14 cellular contexts compared by ENCODE assay signal in genomic region chr17:4490637-4491061, GRCh38. TPM values are rescaled to one million over a fixed set of nuclear protein-coding genes. Genes with fewer than 3 reads are reported as not detected.
"Had no signal": no experiment of that assay in that cellular context is flagged by ENCODE, and none has a peak within 500 bp of the region (broad histone marks: within the 10 kb centered on the region; RNA-seq: fewer than 3 reads in every experiment).

No MANE protein-coding gene starts in this region.

- H3K4me3 Mint-ChIP-seq: activated CD4-positive, alpha-beta memory T cell treated with anti-CD3 and anti-CD28 coated beads, Interleukin-2, amount 10 ng/mL, durations not matched to agents 7 days and 5 days; activated naive CD8-positive, alpha-beta T cell treated with anti-CD3 and anti-CD28 coated beads for 36 hours; natural killer cell had no signal

- H3K27ac Mint-ChIP-seq: activated CD4-positive, alpha-beta memory T cell treated with anti-CD3 and anti-CD28 coated beads, Interleukin-2, amount 10 ng/mL, durations not matched to agents 7 days and 5 days; activated naive CD8-positive, alpha-beta T cell treated with anti-CD3 and anti-CD28 coated beads for 36 hours; natural killer cell had no signal

- H3K4me1 ChIP-seq: gastrocnemius medialis had no signal

- H3K27me3 Mint-ChIP-seq: activated naive CD8-positive, alpha-beta T cell treated with anti-CD3 and anti-CD28 coated beads for 36 hours had no signal

- H3K27me3 ChIP-seq: gastrocnemius medialis, transverse colon had no signal

- DNase-seq: activated CD4-positive, alpha-beta memory T cell treated with anti-CD3 and anti-CD28 coated beads, Interleukin-2, amount 10 ng/mL, durations not matched to agents 7 days and 5 days; activated gamma-delta T cell treated with Interleukin-2 at 50 U/mL for 16 hours; activated naive CD8-positive, alpha-beta T cell treated with anti-CD3 and anti-CD28 coated beads for 36 hours; activated T-cell treated with anti-CD3 and anti-CD28 coated beads, Interleukin-2, amount 50 U/mL, for 48 hours; aorta; gastrocnemius medialis; natural killer cell; posterior cingulate gyrus; small intestine; stimulated activated naive CD4-positive, alpha-beta T cell; substantia nigra; SW 1271; transverse colon had no signal

- H3K36me3 ChIP-seq: gastrocnemius medialis, transverse colon had no signal

- H3K9me3 Mint-ChIP-seq: activated CD4-positive, alpha-beta memory T cell treated with anti-CD3 and anti-CD28 coated beads, Interleukin-2, amount 10 ng/mL, durations not matched to agents 7 days and 5 days; activated naive CD8-positive, alpha-beta T cell treated with anti-CD3 and anti-CD28 coated beads for 36 hours; natural killer cell had no signal

- ATAC-seq: gastrocnemius medialis, natural killer cell, right cardiac atrium had no signal

- H3K9me3 ChIP-seq: gastrocnemius medialis, transverse colon had no signal

- H3K36me3 Mint-ChIP-seq: activated naive CD8-positive, alpha-beta T cell treated with anti-CD3 and anti-CD28 coated beads for 36 hours; natural killer cell had no signal

- FAIRE-seq: small intestine had no signal

- H3K27ac ChIP-seq: gastrocnemius medialis, transverse colon had no signal

- H3K4me3 ChIP-seq: gastrocnemius medialis, transverse colon had no signal

RNA-seq across cellular contexts. Expression of gene SPNS3, which starts 56.9 kb away (rescaled TPM):
- total RNA-seq: gastrocnemius medialis, transverse colon had no signal
